ENCODE assay signal across 21 cellular contexts in genomic region chr17:2362016-2362415, GRCh38. TPM values are rescaled to one million over a fixed set of nuclear protein-coding genes. Genes with fewer than 3 reads are reported as not detected.
DNase-seq lines count a peak whose midpoint lies in the region; FAIRE-seq and TF ChIP-seq lines count a peak whose summit lies in the region.
"Had no signal": no experiment of that assay in that cellular context is flagged by ENCODE, and none has a peak within 500 bp of the region (broad histone marks: within the 10 kb centered on the region; RNA-seq: fewer than 3 reads in every experiment).

No MANE protein-coding gene starts in this region.

- H3K27ac ChIP-seq in kidney (ENCODE audit: low read depth in 2 of 2, low read length in 2 of 2) (no peak overlapping the region), osteoblast (ENCODE audit: low read depth, low read length) (no peak overlapping the region), Peyer's patch (no peak overlapping the region)
- H3K27ac ChIP-seq: 22Rv1; A549; BLaER1 treated with 17β-estradiol and CSF1 and Interleukin-3, amounts not matched to agents 10 nM and 100 nM; C4-2B had no signal

- no TSS peak for BruUV-seq in Calu3 (replicated peaks; lab: Mats Ljungman, UMichigan)

- H3K27me3 ChIP-seq in osteoblast (ENCODE audit: insufficient read depth, low read length) (no peaks in the 10 kb centered on the region), Peyer's patch (no peaks in the 10 kb centered on the region)
- H3K27me3 ChIP-seq: BLaER1 treated with 17β-estradiol and CSF1 and Interleukin-3, amounts not matched to agents 10 nM and 100 nM had no signal

- H3K4me1 ChIP-seq in kidney (ENCODE audit: control insufficient read depth in 1 of 2, insufficient read depth in 1 of 2, low read depth in 1 of 2, low read length in 2 of 2): peaks cover 0 to 4% of the 10 kb centered on the region in 2 donors
- peaks cover 10% of the 10 kb centered on the region for H3K4me1 ChIP-seq in osteoblast (ENCODE audit: insufficient read depth, low read length)
- H3K4me1 ChIP-seq in Peyer's patch: peaks cover 0 to 11% (median 0%) of the 10 kb centered on the region in 4 donors

- H3K27me3 Mint-ChIP-seq in Calu3 (ENCODE audit: unreplicated experiment): no peaks in the 10 kb centered on the region
- H3K27me3 Mint-ChIP-seq in CD14-positive monocyte (ENCODE audit: low read depth in 3 of 3): peaks cover 0 to 4% (median 3%) of the 10 kb centered on the region in 3 donors
- H3K27me3 Mint-ChIP-seq: B cell; CD4-positive, alpha-beta memory T cell; CD4-positive, CD25-positive, alpha-beta regulatory T cell had no signal

- H3K9me3 ChIP-seq in kidney (ENCODE audit: control insufficient read depth in 1 of 2, low read length in 2 of 2) (no peaks in the 10 kb centered on the region), osteoblast (ENCODE audit: low read depth, low read length) (no peaks in the 10 kb centered on the region), Peyer's patch (no peaks in the 10 kb centered on the region)
- H3K9me3 ChIP-seq: A549; BLaER1 treated with 17β-estradiol and CSF1 and Interleukin-3, amounts not matched to agents 10 nM and 100 nM had no signal

- TF ChIP-seq POLR2A in Peyer's patch (IDR thresholded peaks at IDR 0.05): no peak

- no peak overlapping the region for H3K9ac ChIP-seq in kidney (ENCODE audit: low read length in 2 of 2)
- H3K9ac ChIP-seq: BLaER1 treated with 17β-estradiol and CSF1 and Interleukin-3, amounts not matched to agents 10 nM and 100 nM had no signal

- TF ChIP-seq CTCF in Calu3 (IDR thresholded peaks at IDR 0.05; ENCODE audit: unreplicated experiment): no peak
- TF ChIP-seq CTCF in kidney (IDR thresholded peaks at IDR 0.05; ENCODE audit: borderline replicate concordance, extremely low read depth, insufficient read depth): no peak
- TF ChIP-seq CTCF in osteoblast (IDR thresholded peaks at IDR 0.05; ENCODE audit: extremely low read depth, low read depth, low read length): no peak
- no peak for TF ChIP-seq CTCF in Peyer's patch (IDR thresholded peaks at IDR 0.05)
- TF ChIP-seq CTCF in CD14-positive monocyte (IDR thresholded peaks at IDR 0.05): no peak

- CTCF ChIA-PET in Calu3 (lab: Charles Lee): interaction anchor here (0.6 to 1.6 kb wide), 4 partner anchors 9 to 307 kb away, joined by 3 to 7 read pairs (median 4); no protein-coding TSS in a partner anchor

- H2AFZ ChIP-seq in osteoblast (ENCODE audit: low read length): no peak overlapping the region

- H3K79me2 ChIP-seq in osteoblast (ENCODE audit: insufficient read depth, low read length): no peaks in the 10 kb centered on the region

- DNase-seq in Calu3 (no peak), kidney (peak; percentile 72), osteoblast (ENCODE audit: insufficient read length, low spot score, missing footprints) (peak; percentile 50), Peyer's patch (no peak), CD14-positive monocyte (ENCODE audit: low spot score) (no peak)
- DNase-seq: AML-193; CD4-positive, alpha-beta memory T cell; CD4-positive, CD25-positive, alpha-beta regulatory T cell; CD8-positive, alpha-beta memory T cell; COR-L47; DMS79 treated with DMSO at 0.1 percent for 48 hours; GF-D8 had no signal

- H3K4me1 Mint-ChIP-seq in Calu3 (ENCODE audit: low read depth, unreplicated experiment) (peaks cover 25% of the 10 kb centered on the region), CD14-positive monocyte (no peaks in the 10 kb centered on the region)
- H3K4me1 Mint-ChIP-seq: B cell; CD4-positive, alpha-beta memory T cell; CD4-positive, CD25-positive, alpha-beta regulatory T cell; CD8-positive, alpha-beta memory T cell had no signal

- no peak overlapping the region for H3K4me2 ChIP-seq in osteoblast (ENCODE audit: insufficient read depth, low read length)
- H3K4me2 ChIP-seq: A549; BLaER1 treated with 17β-estradiol and CSF1 and Interleukin-3, amounts not matched to agents 10 nM and 100 nM had no signal

- H3K9me3 Mint-ChIP-seq in Calu3 (ENCODE audit: low read depth, unreplicated experiment) (no peaks in the 10 kb centered on the region), CD14-positive monocyte (peaks cover 0 to 3% (median 0%) of the 10 kb centered on the region in 7 donors)
- H3K9me3 Mint-ChIP-seq: CD4-positive, alpha-beta memory T cell; CD4-positive, CD25-positive, alpha-beta regulatory T cell; CD8-positive, alpha-beta memory T cell had no signal

- H3K27ac Mint-ChIP-seq in Calu3 (ENCODE audit: unreplicated experiment): peak overlapping the region; percentile 81
- H3K27ac Mint-ChIP-seq in CD14-positive monocyte: no peak overlapping the region
- H3K27ac Mint-ChIP-seq: B cell; CD4-positive, alpha-beta memory T cell; CD8-positive, alpha-beta memory T cell had no signal

- FAIRE-seq in kidney (lab: Jason Lieb, UNC): no peak
- FAIRE-seq: A549, D721Med, G401.6, GM12891, GM19239 had no signal

- peaks cover 33% of the 10 kb centered on the region for H3K36me3 Mint-ChIP-seq in Calu3 (ENCODE audit: insufficient read depth, unreplicated experiment)
- peaks cover 28 to 43% of the 10 kb centered on the region in 2 donors for H3K36me3 Mint-ChIP-seq in CD14-positive monocyte

- peaks cover 4 to 19% of the 10 kb centered on the region in 2 donors for H3K36me3 ChIP-seq in kidney (ENCODE audit: control insufficient read depth in 1 of 2, insufficient read depth in 2 of 2, low read length in 2 of 2)
- peaks cover 4% of the 10 kb centered on the region for H3K36me3 ChIP-seq in osteoblast (ENCODE audit: insufficient read depth, low read length)
- peaks cover 0 to 41% (median 0%) of the 10 kb centered on the region in 3 donors for H3K36me3 ChIP-seq in Peyer's patch

- H3K4me3 Mint-ChIP-seq in Calu3 (ENCODE audit: low read depth, unreplicated experiment) (peak overlapping the region; percentile 36), CD14-positive monocyte (no peak overlapping the region)
- H3K4me3 Mint-ChIP-seq: B cell; CD4-positive, alpha-beta memory T cell; CD4-positive, CD25-positive, alpha-beta regulatory T cell; CD8-positive, alpha-beta memory T cell had no signal

- H4K20me1 ChIP-seq in osteoblast (ENCODE audit: insufficient read depth, low read length): peaks cover 24% of the 10 kb centered on the region

- intact Hi-C loops in Calu3 (cut with micrococcal nuclease; ENCODE audit: unreplicated experiment): no loop called here
- intact Hi-C loops in kidney (cut with DNase I): no loop called here
- intact Hi-C loops in CD14-positive monocyte (cut with micrococcal nuclease): no loop called here

- H3K4me3 ChIP-seq in kidney (ENCODE audit: low read length in 2 of 2) (no peak overlapping the region), osteoblast (ENCODE audit: insufficient read depth, low read length) (no peak overlapping the region), Peyer's patch (no peak overlapping the region)
- H3K4me3 ChIP-seq: A549; BLaER1 treated with 17β-estradiol and CSF1 and Interleukin-3, amounts not matched to agents 10 nM and 100 nM had no signal

RNA-seq across cellular contexts. Expression of gene SGSM2, which starts 24.7 kb away (rescaled TPM):
- total RNA-seq in Calu3 (2022) (50.3 and 54.9 TPM in 2 replicates), kidney (58.0 TPM), osteoblast (35.4 and 37.3 TPM in 2 replicates), Peyer's patch (100 to 1,000 TPM in 3 of 4 donors, 10 to 100 TPM in 1; 48.5 to 151 (median 113) TPM)
- polyA plus RNA-seq in kidney (ENCODE audit: insufficient read depth, low read depth, low replicate concordance) (33.7 TPM), CD14-positive monocyte (1 to 10 TPM; 3.0 to 3.5 TPM)

RNA-seq across cellular contexts. Expression of gene TSR1, which starts 25.8 kb away (rescaled TPM):
- total RNA-seq in Calu3 (2022) (34.3 and 36.2 TPM in 2 replicates), kidney (24.4 TPM), osteoblast (37.7 and 42.0 TPM in 2 replicates), Peyer's patch (10 to 100 TPM in 3 of 4 donors, 1 to 10 TPM in 1; 5.6 to 87.5 (median 28.6) TPM)
- polyA plus RNA-seq in kidney (ENCODE audit: insufficient read depth, low read depth, low replicate concordance) (9.1 TPM), CD14-positive monocyte (1 to 10 TPM; 8.1 to 9.3 TPM)

RNA-seq across cellular contexts. Expression of gene MNT, which starts 38.8 kb away (rescaled TPM):
- total RNA-seq in Calu3 (2022) (32.1 and 34.8 TPM in 2 replicates), kidney (39.8 TPM), osteoblast (12.3 and 14.1 TPM in 2 replicates), Peyer's patch (10 to 100 TPM in 3 of 4 donors, 1 to 10 TPM in 1; 9.5 to 57.8 (median 39.0) TPM)
- polyA plus RNA-seq in kidney (ENCODE audit: insufficient read depth, low read depth, low replicate concordance) (3.7 TPM), CD14-positive monocyte (1 to 10 TPM in 1 of 2 donors, under 1 TPM in 1; 0.28 to 1.3 TPM)

RNA-seq across cellular contexts. Expression of gene SRR, which starts 58.3 kb away (rescaled TPM):
- total RNA-seq in Calu3 (2022) (6.4 and 7.0 TPM in 2 replicates), kidney (10.0 TPM), osteoblast (20.6 and 22.4 TPM in 2 replicates), Peyer's patch (10 to 100 TPM in 1 of 4 donors, 1 to 10 TPM in 3; 2.1 to 27.2 (median 5.5) TPM)
- polyA plus RNA-seq in kidney (ENCODE audit: insufficient read depth, low read depth, low replicate concordance) (3.5 TPM), CD14-positive monocyte (1 to 10 TPM; 3.7 to 5.7 TPM)

RNA-seq across cellular contexts. Expression of gene SMG6, which starts 58.4 kb away (rescaled TPM):
- total RNA-seq in Calu3 (2022): 13.0 and 13.5 TPM in 2 replicates
- total RNA-seq in kidney: 37.3 TPM
- 20.6 TPM for polyA plus RNA-seq in kidney (ENCODE audit: insufficient read depth, low read depth, low replicate concordance)
- total RNA-seq in osteoblast: 35.9 and 42.7 TPM in 2 replicates
- total RNA-seq in Peyer's patch: 100 to 1,000 TPM in 1 of 4 donors, 10 to 100 TPM in 3; 33.3 to 139 (median 67.4) TPM
- 1 to 10 TPM in 1 of 2 donors, under 1 TPM in 1; 0.67 to 1.1 TPM for polyA plus RNA-seq in CD14-positive monocyte

Comparison
In these comparisons a context has a peak if more than half of its experiments do, and no peak if none do; other contexts are left out.
1. DNase-seq: peak in kidney (single experiment) and osteoblast (single experiment); none in Calu3 (single experiment), Peyer's patch (0 of 3) and CD14-positive monocyte (single experiment).